Comparison of ENCODE assay signal across 8 cellular contexts in genomic region chr6:105402981-105403935, GRCh38. TPM values are rescaled to one million over a fixed set of nuclear protein-coding genes. Genes with fewer than 3 reads are reported as not detected.
DNase-seq lines count a peak whose midpoint lies in the region; ATAC-seq and TF ChIP-seq lines count a peak whose summit lies in the region.

Gene PREP, minus strand, starts transcription at chr6:105403082. Its CDS starts 191 bp downstream, at chr6:105402891.

- H3K4me3 ChIP-seq in cardiac muscle cell: peak within 1 kb of the TSS; percentile 99
- H3K4me3 ChIP-seq in transverse colon: peak within 1 kb of the TSS; percentile 74 to 96 (median 82)

- no peaks in the 10 kb centered on the region for H3K36me3 Mint-ChIP-seq in activated naive CD8-positive, alpha-beta T cell treated with anti-CD3 and anti-CD28 coated beads, Interleukin-2, amount 50 U/mL, for 24 hours (ENCODE audit: low read depth)

- no peaks in the 10 kb centered on the region for H3K9me3 Mint-ChIP-seq in activated naive CD8-positive, alpha-beta T cell treated with anti-CD3 and anti-CD28 coated beads, Interleukin-2, amount 50 U/mL, for 24 hours

- peaks cover 56% of the 10 kb centered on the region for H3K4me1 Mint-ChIP-seq in activated naive CD8-positive, alpha-beta T cell treated with anti-CD3 and anti-CD28 coated beads, Interleukin-2, amount 50 U/mL, for 24 hours

- H3K27me3 Mint-ChIP-seq in activated naive CD8-positive, alpha-beta T cell treated with anti-CD3 and anti-CD28 coated beads, Interleukin-2, amount 50 U/mL, for 24 hours: peaks cover 9% of the 10 kb centered on the region

- peak; percentile 65 for DNase-seq in NCI-H1092 (lab: John Stamatoyannopoulos, UW)
- DNase-seq in SW480 (ENCODE audit: low spot score): peak; percentile 82
- DNase-seq in activated naive CD8-positive, alpha-beta T cell treated with anti-CD3 and anti-CD28 coated beads, Interleukin-2, amount 50 U/mL, for 24 hours: peak; percentile 85
- peak; percentile 90 to 94 for DNase-seq in cardiac muscle cell (ENCODE audit: low read depth in 1 of 2, low spot score in 1 of 2)
- DNase-seq in pons (ENCODE audit: low spot score): peak; percentile 78
- peak; percentile 90 for DNase-seq in transverse colon

- no peak for TF ChIP-seq POLR2A in transverse colon (IDR thresholded peaks at IDR 0.05)

- TF ChIP-seq CTCF in GM12874 (IDR thresholded peaks at IDR 0.05; ENCODE audit: insufficient read depth, low read depth, low read length) (peak; percentile 78), cardiac muscle cell (IDR thresholded peaks at IDR 0.05; ENCODE audit: low read depth, low read length) (peak; percentile 89), transverse colon (IDR thresholded peaks at IDR 0.05) (peak; percentile 70 to 95 (median 84))

- H3K9me3 ChIP-seq in cardiac muscle cell (ENCODE audit: low read depth): no peaks in the 10 kb centered on the region
- no peaks in the 10 kb centered on the region for H3K9me3 ChIP-seq in transverse colon

- no peaks in the 10 kb centered on the region for H3K27me3 ChIP-seq in cardiac muscle cell
- no peaks in the 10 kb centered on the region for H3K27me3 ChIP-seq in transverse colon

- peaks cover 32% of the 10 kb centered on the region for H3K4me1 ChIP-seq in cardiac muscle cell (ENCODE audit: low read depth)
- peaks cover 8 to 41% (median 29%) of the 10 kb centered on the region in 4 donors for H3K4me1 ChIP-seq in transverse colon

- H3K4me3 Mint-ChIP-seq in activated naive CD8-positive, alpha-beta T cell treated with anti-CD3 and anti-CD28 coated beads, Interleukin-2, amount 50 U/mL, for 24 hours: peak within 1 kb of the TSS; percentile 95

- WGBS in transverse colon (ENCODE audit: low coverage in 1 of 2), 2 donors: 2 to 11% methylated on average over 6 to 31 of the region's 78 CpGs

- ATAC-seq in HG02623 (IDR thresholded peaks at IDR 0.05; ENCODE audit: unreplicated experiment): peak; percentile 94
- peak; percentile 94 for ATAC-seq in activated naive CD8-positive, alpha-beta T cell treated with anti-CD3 and anti-CD28 coated beads, Interleukin-2, amount 50 U/mL, for 24 hours

- peak within 1 kb of the TSS; percentile 70 for H3K27ac ChIP-seq in cardiac muscle cell
- H3K27ac ChIP-seq in transverse colon: peak within 1 kb of the TSS; percentile 88 to 92 (median 91)

- in situ Hi-C loops in transverse colon (cut with MboI; ENCODE audit: low pct_ligation_motif_present in 1 of 4, low pct_unique_long_range_greater_than_20kb in 1 of 4, low sequenced_read_pairs in 3 of 4): loop anchor here in 3 of 4 donors (5.0 to 10.0 kb wide), 2 partner anchors 308 to 316 kb away; no protein-coding TSS in a partner anchor

- intact Hi-C loops in transverse colon (cut with DNase I; ENCODE audit: low total_unique reads): loop anchor here (5.0 kb wide), 1 partner anchor 311 kb away; no protein-coding TSS in a partner anchor

- no peaks in the 10 kb centered on the region for H3K36me3 ChIP-seq in cardiac muscle cell
- H3K36me3 ChIP-seq in transverse colon: no peaks in the 10 kb centered on the region

- TF ChIP-seq EP300 in transverse colon (IDR thresholded peaks at IDR 0.05; ENCODE audit: low read depth): no peak

- peak within 1 kb of the TSS; percentile 80 for H3K27ac Mint-ChIP-seq in activated naive CD8-positive, alpha-beta T cell treated with anti-CD3 and anti-CD28 coated beads, Interleukin-2, amount 50 U/mL, for 24 hours

RNA-seq across cellular contexts. Expression of gene PREP, which starts in this region (rescaled TPM):
- total RNA-seq in cardiac muscle cell (28.7 and 34.1 TPM in 2 replicates), transverse colon (10 to 100 TPM; 32.9 to 63.2 (median 41.2) TPM)
- 67.6 and 69.0 TPM in 2 replicates for polyA plus RNA-seq in cardiac muscle cell

Comparison
In these comparisons a context has a peak if more than half of its experiments do, and no peak if none do; other contexts are left out.
1. Peak in every context shown above with its lines: DNase-seq, ATAC-seq, H3K4me3 ChIP-seq and H3K27ac ChIP-seq.